Comparison of ENCODE assay signal across 24 cellular contexts in genomic region chr12:1883513-1883912, GRCh38. TPM values are rescaled to one million over a fixed set of nuclear protein-coding genes. Genes with fewer than 3 reads are reported as not detected.
"Had no signal": no experiment of that assay in that cellular context is flagged by ENCODE, and none has a peak within 500 bp of the region (broad histone marks: within the 10 kb centered on the region; RNA-seq: fewer than 3 reads in every experiment).

No MANE protein-coding gene starts in this region.

- H3K27ac ChIP-seq: brain microvascular endothelial cell, cardiac muscle cell, Peyer's patch, SJSA1 had no signal

- DNase-seq: activated CD4-positive, alpha-beta memory T cell treated with anti-CD3 and anti-CD28 coated beads, Interleukin-2, amount 10 ng/mL, durations not matched to agents 7 days and 5 days; activated CD4-positive, alpha-beta T cell treated with anti-CD3 and anti-CD28 coated beads for 48 hours; activated CD8-positive, alpha-beta memory T cell treated with anti-CD3 and anti-CD28 coated beads, Interleukin-2, amount 10 ng/mL, durations not matched to agents 7 days and 5 days; activated effector memory CD4-positive, alpha-beta T cell treated with anti-CD3 and anti-CD28 coated beads, Interleukin-2, amount 50 U/mL, for 16 hours; activated naive CD4-positive, alpha-beta T cell treated with anti-CD3 and anti-CD28 coated beads for 36 hours; activated naive CD8-positive, alpha-beta T cell treated with anti-CD3 and anti-CD28 coated beads for 36 hours; activated T-cell treated with anti-CD3 and anti-CD28 coated beads, Interleukin-2, amount 50 U/mL, for 4 hours; brain microvascular endothelial cell; KG1; NCI-H1048; NCI-H146; NCI-H187 treated with DMSO at 0.1 percent for 48 hours; NCI-H2081 treated with DMSO at 0.1 percent for 48 hours; NCI-H446; NCI-H524; Peyer's patch; SHP77; SW 1271 had no signal

- H3K4me3 Mint-ChIP-seq: activated CD4-positive, alpha-beta memory T cell treated with anti-CD3 and anti-CD28 coated beads, Interleukin-2, amount 10 ng/mL, durations not matched to agents 7 days and 5 days; activated CD8-positive, alpha-beta memory T cell treated with anti-CD3 and anti-CD28 coated beads, Interleukin-2, amount 10 ng/mL, durations not matched to agents 7 days and 5 days; activated naive CD4-positive, alpha-beta T cell treated with anti-CD3 and anti-CD28 coated beads for 36 hours; activated naive CD8-positive, alpha-beta T cell treated with anti-CD3 and anti-CD28 coated beads for 36 hours; activated T-cell treated with anti-CD3 and anti-CD28 coated beads, Interleukin-2, amount 50 U/mL, for 4 hours had no signal

- H3K4me3 ChIP-seq: cardiac muscle cell, Peyer's patch, SJSA1 had no signal

- H3K36me3 Mint-ChIP-seq: activated CD8-positive, alpha-beta memory T cell treated with anti-CD3 and anti-CD28 coated beads, Interleukin-2, amount 10 ng/mL, durations not matched to agents 7 days and 5 days; activated naive CD8-positive, alpha-beta T cell treated with anti-CD3 and anti-CD28 coated beads for 36 hours had no signal

- ATAC-seq: activated CD4-positive, CD25-positive, alpha-beta regulatory T cell treated with anti-CD3 and anti-CD28 coated beads, Interleukin-2, amount 50 U/mL, for 24 hours; activated CD8-positive, alpha-beta memory T cell treated with anti-CD3 and anti-CD28 coated beads, Interleukin-2, amount 10 ng/mL, durations not matched to agents 7 days and 5 days; activated T-cell treated with anti-CD3 and anti-CD28 coated beads, Interleukin-2, amount 50 U/mL, for 4 hours; SK-N-SH treated with all-trans-retinoic acid at 6 μM for 48 hours had no signal

- H3K27ac Mint-ChIP-seq: activated CD4-positive, alpha-beta memory T cell treated with anti-CD3 and anti-CD28 coated beads, Interleukin-2, amount 10 ng/mL, durations not matched to agents 7 days and 5 days; activated CD8-positive, alpha-beta memory T cell treated with anti-CD3 and anti-CD28 coated beads, Interleukin-2, amount 10 ng/mL, durations not matched to agents 7 days and 5 days; activated naive CD4-positive, alpha-beta T cell treated with anti-CD3 and anti-CD28 coated beads for 36 hours; activated naive CD8-positive, alpha-beta T cell treated with anti-CD3 and anti-CD28 coated beads for 36 hours; IgD-negative memory B cell had no signal

- H3K27me3 Mint-ChIP-seq: activated naive CD8-positive, alpha-beta T cell treated with anti-CD3 and anti-CD28 coated beads for 36 hours had no signal

- H3K9me3 Mint-ChIP-seq: activated CD4-positive, alpha-beta memory T cell treated with anti-CD3 and anti-CD28 coated beads, Interleukin-2, amount 10 ng/mL, durations not matched to agents 7 days and 5 days had no signal

- H3K4me1 Mint-ChIP-seq: activated CD4-positive, alpha-beta memory T cell treated with anti-CD3 and anti-CD28 coated beads, Interleukin-2, amount 10 ng/mL, durations not matched to agents 7 days and 5 days; activated CD8-positive, alpha-beta memory T cell treated with anti-CD3 and anti-CD28 coated beads, Interleukin-2, amount 10 ng/mL, durations not matched to agents 7 days and 5 days; activated naive CD8-positive, alpha-beta T cell treated with anti-CD3 and anti-CD28 coated beads for 36 hours; IgD-negative memory B cell had no signal

RNA-seq across cellular contexts. Expression of gene CACNA2D4, which starts 34.9 kb away (rescaled TPM):
- total RNA-seq: LHCN-M2, SJSA1 had no signal
